8 cellular contexts compared by ENCODE assay signal in the genomic region with DNA sequence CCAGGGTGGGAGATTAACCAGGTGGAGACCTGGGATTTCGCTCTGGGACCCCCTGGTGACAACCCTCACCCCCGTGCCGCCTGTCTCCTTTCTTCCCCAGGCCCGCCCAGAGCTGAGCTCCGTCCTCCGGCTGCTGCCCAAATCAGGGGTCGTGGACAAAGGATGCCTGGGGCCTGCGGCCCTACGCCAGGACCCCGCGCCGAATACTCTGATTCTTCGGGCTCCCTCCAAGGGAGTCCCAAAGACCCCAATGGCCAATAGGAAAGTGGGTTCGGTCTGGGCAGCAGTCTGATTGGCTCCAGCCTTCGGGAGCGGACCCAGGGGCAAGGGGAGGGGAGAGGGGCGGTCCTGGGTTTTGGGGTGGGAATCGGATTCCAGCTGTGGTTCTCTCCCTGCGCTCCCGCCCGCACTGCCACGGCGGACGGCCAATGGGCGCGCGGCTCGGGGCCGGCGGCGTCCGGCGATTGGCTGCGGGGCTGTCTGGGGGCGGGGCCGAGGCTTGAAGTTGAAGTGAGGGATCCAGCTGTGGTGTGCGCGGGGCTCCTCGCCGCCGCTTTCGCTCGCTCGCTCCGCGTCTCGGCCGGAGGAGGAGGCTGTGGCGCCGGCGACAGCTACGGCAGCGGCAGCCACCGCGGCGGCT. TPM values are rescaled to one million over a fixed set of nuclear protein-coding genes. Genes with fewer than 3 reads are reported as not detected.
DNase-seq lines count a peak whose midpoint lies in the region; ATAC-seq and TF ChIP-seq lines count a peak whose summit lies in the region.

A gene (plus strand): TSS at position 531 of the 640 bp plus-strand sequence. CDS start 745 bp downstream, outside the sequence.

- DNase-seq in GM12864 (ENCODE audit: low read depth) (no peak), NAMALWA (ENCODE audit: low spot score) (peak; percentile 89), T-cell (peak; percentile 67 to 87 (median 80)), adrenal gland (peak; percentile 86 to 93 (median 91)), right cardiac atrium (peak; percentile 92 to 97 (median 96)), putamen (ENCODE audit: low spot score) (peak; percentile 58)

- H3K27me3 ChIP-seq in adrenal gland (peaks cover 13% of the 10 kb centered on the region), right cardiac atrium (ENCODE audit: control insufficient read depth, insufficient read depth) (no peaks in the 10 kb centered on the region)

- no peak for TF ChIP-seq POLR2A in adrenal gland (IDR thresholded peaks at IDR 0.05)

- H3K4me1 ChIP-seq in adrenal gland (replicated peaks in 1 of 2) (peaks cover 22 to 28% of the 10 kb centered on the region in 2 donors), right cardiac atrium (ENCODE audit: control insufficient read depth, insufficient read depth, low read length) (peaks cover 4% of the 10 kb centered on the region), urinary bladder (ENCODE audit: insufficient read depth) (peaks cover 3% of the 10 kb centered on the region)

- intact Hi-C loops in adrenal gland (cut with DNase I) (loop anchor here in 1 of 2 donors (5.0 kb wide), 1 partner anchor 47 kb away; no protein-coding TSS in a partner anchor), right cardiac atrium (cut with DNase I) (loop anchor here in 1 of 4 donors (5.0 kb wide), 1 partner anchor 37 kb away; no protein-coding TSS in a partner anchor)

- WGBS in adrenal gland, 4 donors = 1 to 8% (median 1%) methylated on average over 7 to 56 of the region's 56 CpGs
- WGBS in right cardiac atrium = under 1% methylated on average over 56 of the region's 56 CpGs
- WGBS in urinary bladder = under 1% methylated on average over 56 of the region's 56 CpGs

- no peak within 1 kb of the TSS for H3K27ac ChIP-seq in adrenal gland
- H3K27ac ChIP-seq in right cardiac atrium (ENCODE audit: low read length) = no peak within 1 kb of the TSS
- H3K27ac ChIP-seq in urinary bladder (ENCODE audit: low read depth) = no peak within 1 kb of the TSS

- H3K27me3 Mint-ChIP-seq in T-cell = peaks cover 35 to 58% of the 10 kb centered on the region in 2 donors

- no peaks in the 10 kb centered on the region for H3K9me3 Mint-ChIP-seq in T-cell

- no peak within 1 kb of the TSS for H3K27ac Mint-ChIP-seq in T-cell

- ATAC-seq in HG02588 (IDR thresholded peaks at IDR 0.05; ENCODE audit: unreplicated experiment) (peak; percentile 86), T-cell (replicated peaks in 1 of 4) (peak; percentile 91 to 92 (median 92)), right cardiac atrium (peak; percentile 90 to 91)

- H3K36me3 ChIP-seq in adrenal gland (replicated peaks in 1 of 2) (no peaks in the 10 kb centered on the region), urinary bladder (ENCODE audit: insufficient read depth) (no peaks in the 10 kb centered on the region)

- POLR2A ChIA-PET in T-cell (lab: Charles Lee) = interaction anchor here in 1 of 2 donors (0.9 kb wide), 1 partner anchor 18 kb away, joined by 3 read pairs; no protein-coding TSS in a partner anchor

- peak within 1 kb of the TSS; percentile 46 for H3K4me3 ChIP-seq in GM12864 (ENCODE audit: low read depth, low read length)
- H3K4me3 ChIP-seq in adrenal gland = peak within 1 kb of the TSS in 2 of 4 donors; percentile 15 to 54
- H3K4me3 ChIP-seq in right cardiac atrium (ENCODE audit: low read length) = peak within 1 kb of the TSS; percentile 61
- H3K4me3 ChIP-seq in urinary bladder (ENCODE audit: low read depth, low read length) = peak within 1 kb of the TSS; percentile 49

- peak within 1 kb of the TSS; percentile 69 to 84 (median 76) for H3K4me3 Mint-ChIP-seq in T-cell

- CTCF ChIA-PET in T-cell (lab: Charles Lee) = interaction anchor here (0.6 to 0.8 kb wide), 3 partner anchors 53 to 1637 kb away, joined by 3 to 4 read pairs (median 4); a partner anchor contains a TSS

- TF ChIP-seq CTCF in GM12864 (IDR thresholded peaks at IDR 0.05; ENCODE audit: low read depth, low read length, missing control alignments) (no peak), adrenal gland (IDR thresholded peaks at IDR 0.05) (no peak)

- H3K36me3 Mint-ChIP-seq in T-cell = no peaks in the 10 kb centered on the region

- H3K9me3 ChIP-seq in adrenal gland (replicated peaks in 1 of 3) = no peaks in the 10 kb centered on the region
- H3K9me3 ChIP-seq in right cardiac atrium (ENCODE audit: control insufficient read depth, low read length) = no peaks in the 10 kb centered on the region

- H3K4me1 Mint-ChIP-seq in T-cell = peaks cover 22 to 33% (median 27%) of the 10 kb centered on the region in 3 donors

RNA-seq across cellular contexts. Expression of the gene that starts here (rescaled TPM):
- total RNA-seq in T-cell = not detected
- under 1 TPM in 7 of 8 donors, not detected in 1; 0.06 to 0.72 (median 0.14) TPM for total RNA-seq in adrenal gland
- under 1 TPM; 0.05 to 0.24 (median 0.07) TPM for polyA plus RNA-seq in adrenal gland
- 10 to 100 TPM in 1 of 4 donors, 1 to 10 TPM in 3; 4.4 to 14.8 (median 6.9) TPM for total RNA-seq in right cardiac atrium
- 4.3 TPM for polyA plus RNA-seq in right cardiac atrium
- total RNA-seq in urinary bladder = 6.6 TPM
- polyA plus RNA-seq in urinary bladder = 0.15 TPM

Comparison
In these comparisons a context has a peak if more than half of its experiments do, and no peak if none do; other contexts are left out.
1. Peak in DNase-seq and ATAC-seq in T-cell; RNA of the gene not detected or under 1 TPM.
2. Peak in DNase-seq in adrenal gland; RNA of the gene not detected or under 1 TPM.